11 cellular contexts compared by ENCODE assay signal in the genomic region with DNA sequence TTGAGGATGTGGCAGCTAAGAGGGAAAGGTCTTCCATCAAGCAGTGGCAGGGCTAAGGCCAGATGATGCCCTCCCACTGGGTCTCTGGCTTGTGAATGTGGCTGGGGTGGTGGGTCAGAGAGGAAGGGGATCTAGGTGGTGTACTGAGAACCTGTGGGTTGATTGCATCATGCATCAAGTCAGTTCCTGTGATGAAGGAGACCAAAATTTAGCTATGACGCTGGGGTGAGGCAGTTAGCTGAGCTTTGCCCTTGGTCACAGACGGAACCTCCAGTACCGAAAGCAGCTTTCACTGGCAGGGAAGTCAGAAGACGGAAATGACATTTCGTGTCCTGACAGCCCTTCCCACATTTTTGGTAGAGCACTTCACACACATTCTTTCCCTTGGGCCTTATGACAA. TPM values are rescaled to one million over a fixed set of nuclear protein-coding genes. Genes with fewer than 3 reads are reported as not detected.
A peak's percentile ranks its signal among the peaks of the same experiment; 100 is the strongest.
DNase-seq lines count a peak whose midpoint lies in the region; ATAC-seq and TF ChIP-seq lines count a peak whose summit lies in the region.
"Had no signal": no experiment of that assay in that cellular context is flagged by ENCODE, and none has a peak within 500 bp of the region (broad histone marks: within the 10 kb centered on the region; RNA-seq: fewer than 3 reads in every experiment).

No MANE protein-coding gene starts in this region.

- no peak overlapping the region for H3K4me2 ChIP-seq in BLaER1
- H3K4me2 ChIP-seq in OCI-LY7 (ENCODE audit: low read length): no peak overlapping the region

- H3K27me3 ChIP-seq in BLaER1 (no peaks in the 10 kb centered on the region), esophagus muscularis mucosa (no peaks in the 10 kb centered on the region), neutrophil (no peaks in the 10 kb centered on the region), foreskin keratinocyte (no peaks in the 10 kb centered on the region)
- H3K27me3 ChIP-seq: BLaER1 treated with 17β-estradiol and CSF1 and Interleukin-3, amounts not matched to agents 10 nM and 100 nM had no signal

- no peaks in the 10 kb centered on the region for H3K9me3 ChIP-seq in BLaER1
- no peaks in the 10 kb centered on the region for H3K9me3 ChIP-seq in OCI-LY7 (ENCODE audit: low read length)
- H3K9me3 ChIP-seq in esophagus muscularis mucosa: no peaks in the 10 kb centered on the region
- no peaks in the 10 kb centered on the region for H3K9me3 ChIP-seq in neutrophil
- H3K9me3 ChIP-seq: BLaER1 treated with 17β-estradiol and CSF1 and Interleukin-3, amounts not matched to agents 10 nM and 100 nM had no signal

- CTCF ChIA-PET in OCI-LY7 (lab: Charles Lee; ENCODE audit: unreplicated experiment): no interaction called here

- peaks cover 86% of the 10 kb centered on the region for H3K36me3 ChIP-seq in BLaER1
- H3K36me3 ChIP-seq in OCI-LY7 (ENCODE audit: insufficient read depth, low read length): peaks cover 93% of the 10 kb centered on the region
- H3K36me3 ChIP-seq in esophagus muscularis mucosa: peaks cover 12 to 36% (median 23%) of the 10 kb centered on the region in 4 donors
- H3K36me3 ChIP-seq in neutrophil: peaks cover 68% of the 10 kb centered on the region

- TF ChIP-seq CTCF in OCI-LY7 (conservative IDR thresholded peaks at IDR 0.05; ENCODE audit: low read length) (no peak), esophagus muscularis mucosa (IDR thresholded peaks at IDR 0.05) (no peak), neutrophil (IDR thresholded peaks at IDR 0.05) (no peak), foreskin keratinocyte (conservative IDR thresholded peaks at IDR 0.05) (no peak), glutamatergic neuron (IDR thresholded peaks at IDR 0.05; ENCODE audit: partially characterized antibody, unreplicated experiment) (no peak)

- intact Hi-C loops in OCI-LY7 (cut with micrococcal nuclease; ENCODE audit: unreplicated experiment) (no loop called here), esophagus muscularis mucosa (cut with DNase I) (loop anchor here (5.0 kb wide), 3 partner anchors 307 to 452 kb away; a partner anchor contains a TSS)

- TF ChIP-seq POLR2A in esophagus muscularis mucosa (IDR thresholded peaks at IDR 0.05; ENCODE audit: low read depth): no peak

- DNase-seq in OCI-LY7 (ENCODE audit: low spot score): no peak
- no peak for DNase-seq in esophagus muscularis mucosa (ENCODE audit: extremely low spot score)
- no peak for DNase-seq in stimulated activated naive CD4-positive, alpha-beta T cell treated with Interleukin-2 at 50 U/mL for 16 hours (lab: John Stamatoyannopoulos, UW)
- no peak for DNase-seq in NCI-H82 (lab: John Stamatoyannopoulos, UW)
- DNase-seq in foreskin keratinocyte: no peak
- no peak for DNase-seq in glutamatergic neuron
- DNase-seq: NCI-H345 had no signal

- no peak overlapping the region for H3K4me3 Mint-ChIP-seq in glutamatergic neuron (ENCODE audit: unreplicated experiment)

- no peak for TF ChIP-seq EP300 in esophagus muscularis mucosa (IDR thresholded peaks at IDR 0.05)

- no peak overlapping the region for H2AFZ ChIP-seq in OCI-LY7 (ENCODE audit: low read length)

- H4K20me1 ChIP-seq in BLaER1 (no peaks in the 10 kb centered on the region), OCI-LY7 (ENCODE audit: insufficient read depth, low read length) (no peaks in the 10 kb centered on the region)

- no peaks in the 10 kb centered on the region for H3K79me2 ChIP-seq in OCI-LY7 (ENCODE audit: insufficient read depth, low read depth, low read length)

- H3K36me3 Mint-ChIP-seq in glutamatergic neuron (ENCODE audit: unreplicated experiment): no peaks in the 10 kb centered on the region

- POLR2A ChIA-PET in OCI-LY7 (lab: Charles Lee): interaction anchor here (0.7 to 0.8 kb wide), 2 partner anchors 63 to 346 kb away, joined by 3 read pairs; no protein-coding TSS in a partner anchor

- H3K4me1 ChIP-seq in BLaER1 (peaks cover 6% of the 10 kb centered on the region), OCI-LY7 (ENCODE audit: insufficient read depth, low read length, poor library complexity, severe bottlenecking) (no peaks in the 10 kb centered on the region), esophagus muscularis mucosa (peaks cover 52 to 64% (median 59%) of the 10 kb centered on the region in 4 donors), neutrophil (ENCODE audit: control insufficient read depth in 1 of 2, insufficient read depth in 1 of 2, low read depth in 1 of 2, low read length in 1 of 2) (peaks cover 20 to 38% of the 10 kb centered on the region in 2 experiments), foreskin keratinocyte (peaks cover 19% of the 10 kb centered on the region)

- H3K27ac ChIP-seq in BLaER1 (peak overlapping the region; percentile 23; the same call in 1 of the 2 replicates), OCI-LY7 (ENCODE audit: low read depth, low read length, poor library complexity, severe bottlenecking) (peak overlapping the region; percentile 20), esophagus muscularis mucosa (replicated peaks in 1 of 4) (peak overlapping the region; percentile 59 to 79 (median 73)), neutrophil (peak overlapping the region; percentile 98), foreskin keratinocyte (no peak overlapping the region)
- H3K27ac ChIP-seq: SK-N-MC had no signal

- no peak for ATAC-seq in foreskin keratinocyte

- H3K9me2 ChIP-seq in OCI-LY7 (ENCODE audit: insufficient read depth, low read length): no peaks in the 10 kb centered on the region

- no peaks in the 10 kb centered on the region for H3K9me3 Mint-ChIP-seq in glutamatergic neuron (ENCODE audit: unreplicated experiment)

- no peak overlapping the region for H3K4me3 ChIP-seq in BLaER1
- H3K4me3 ChIP-seq in OCI-LY7 (ENCODE audit: low read depth, low read length, poor library complexity, severe bottlenecking): no peak overlapping the region
- no peak overlapping the region for H3K4me3 ChIP-seq in esophagus muscularis mucosa
- peak overlapping the region in 1 of 2 experiments; percentile 17 for H3K4me3 ChIP-seq in neutrophil (ENCODE audit: low read depth in 1 of 2, low read length in 1 of 2)
- H3K4me3 ChIP-seq: BLaER1 treated with 17β-estradiol and CSF1 and Interleukin-3, amounts not matched to agents 10 nM and 100 nM; SK-N-MC had no signal

- peaks cover 11% of the 10 kb centered on the region for H3K4me1 Mint-ChIP-seq in glutamatergic neuron (ENCODE audit: low read depth, unreplicated experiment)

- no peak overlapping the region for H3K27ac Mint-ChIP-seq in glutamatergic neuron (ENCODE audit: unreplicated experiment)

- no TSS peak for BruUV-seq in OCI-LY7 (replicated peaks; lab: Mats Ljungman, UMichigan)

- no peak overlapping the region for H3K9ac ChIP-seq in BLaER1

- 76% methylated on average over 5 of the region's 5 CpGs for WGBS in esophagus muscularis mucosa

- H3K27me3 Mint-ChIP-seq in glutamatergic neuron (ENCODE audit: unreplicated experiment): peaks cover 1% of the 10 kb centered on the region

RNA-seq across cellular contexts. Expression of a gene that starts 20.7 kb away (rescaled TPM):
- total RNA-seq in OCI-LY7 (2014; rRNA removed; shearing (Covaris generic)): 99.1 and 103 TPM in 2 replicates
- total RNA-seq in OCI-LY7 (2022) (108 and 130 TPM in 2 replicates), esophagus muscularis mucosa (10 to 100 TPM; 11.8 to 19.3 (median 18.2) TPM), foreskin keratinocyte (13.1 and 15.0 TPM in 2 replicates), glutamatergic neuron (ENCODE audit: unreplicated experiment) (6.9 TPM)
- polyA plus RNA-seq in foreskin keratinocyte: 12.5 and 12.8 TPM in 2 replicates

RNA-seq across cellular contexts. Expression of a gene that starts 41.1 kb away (rescaled TPM):
- total RNA-seq in OCI-LY7 (2014; rRNA removed; shearing (Covaris generic)): 8.1 and 12.9 TPM in 2 replicates
- total RNA-seq in OCI-LY7 (2022): 10.4 and 12.1 TPM in 2 replicates
- 10 to 100 TPM; 26.6 to 75.4 (median 58.1) TPM for total RNA-seq in esophagus muscularis mucosa
- total RNA-seq in foreskin keratinocyte: 77.4 and 80.2 TPM in 2 replicates
- polyA plus RNA-seq in foreskin keratinocyte: 110 and 113 TPM in 2 replicates
- 13.5 TPM for total RNA-seq in glutamatergic neuron (ENCODE audit: unreplicated experiment)
